ENCODE assay signal across 8 cellular contexts in genomic region chr9:132162764-132163456, GRCh38. TPM values are rescaled to one million over a fixed set of nuclear protein-coding genes. Genes with fewer than 3 reads are reported as not detected.
DNase-seq lines count a peak whose midpoint lies in the region; ATAC-seq, FAIRE-seq and TF ChIP-seq lines count a peak whose summit lies in the region.

No MANE protein-coding gene starts in this region.

- H3K4me3 ChIP-seq in A549 (peak overlapping the region; percentile 95), HUES6 (ENCODE audit: low read depth, low read length) (peak overlapping the region; percentile 71), mesendoderm (ENCODE audit: low read length) (no peak overlapping the region)

- CTCF ChIA-PET in A549 (lab: Yijun Ruan, JAX) = interaction anchor here (0.6 to 11.1 kb wide), 7 partner anchors 9 to 1253 kb away, joined by 3 to 197 read pairs (median 3); no protein-coding TSS in a partner anchor

- H3K56ac ChIP-seq in mesendoderm (ENCODE audit: low read length) = no peak overlapping the region

- H3K27me3 ChIP-seq in HUES6 (ENCODE audit: control insufficient read depth, insufficient read depth, low read length) (peaks cover 96% of the 10 kb centered on the region), mesendoderm (ENCODE audit: insufficient read depth, low read length, poor library complexity) (peaks cover 45% of the 10 kb centered on the region)

- no peak overlapping the region for H2BK15ac ChIP-seq in mesendoderm (replicated peaks; ENCODE audit: low read depth)

- TF ChIP-seq RAD21 in A549 (conservative IDR thresholded peaks at IDR 0.05 in 1 of 2, IDR thresholded peaks at IDR 0.05 in 1 of 2) = no peak

- WGBS in A549 (ENCODE audit: missing lambda C conversion rate) = 1% methylated on average over 17 of the region's 74 CpGs
- no CpG with 5 or more reads among the region's 74 CpGs for WGBS in mesendoderm (ENCODE audit: extremely low coverage, insufficient coverage, low lambda C conversion rate)

- H3K36me3 Mint-ChIP-seq in central memory CD8-positive, alpha-beta T cell (ENCODE audit: insufficient read depth) = peaks cover 6% of the 10 kb centered on the region

- no peak overlapping the region for H3K23ac ChIP-seq in mesendoderm (ENCODE audit: low read length)

- H3K4me2 ChIP-seq in A549 (peak overlapping the region; percentile 99), mesendoderm (ENCODE audit: low read length) (peak overlapping the region; percentile 13)

- H2BK5ac ChIP-seq in mesendoderm (ENCODE audit: low read length) = no peak overlapping the region

- POLR2A ChIA-PET in A549 (lab: Yijun Ruan, JAX) = no interaction called here

- H3K36me3 ChIP-seq in HUES6 (ENCODE audit: control insufficient read depth, insufficient read depth, low read length) = no peaks in the 10 kb centered on the region
- no peaks in the 10 kb centered on the region for H3K36me3 ChIP-seq in mesendoderm (ENCODE audit: control insufficient read depth, insufficient read depth, low read length)

- TF ChIP-seq EP300 in A549 (IDR thresholded peaks at IDR 0.05) = no peak

- peaks cover 55% of the 10 kb centered on the region for H3K27me3 Mint-ChIP-seq in central memory CD8-positive, alpha-beta T cell

- H3K4me3 Mint-ChIP-seq in central memory CD8-positive, alpha-beta T cell = peak overlapping the region; percentile 83

- no peak overlapping the region for H3K9ac ChIP-seq in HUES6 (ENCODE audit: low read length)
- H3K9ac ChIP-seq in mesendoderm (ENCODE audit: low read length) = no peak overlapping the region

- H3K27ac Mint-ChIP-seq in central memory CD8-positive, alpha-beta T cell (ENCODE audit: low read depth) = peak overlapping the region; percentile 85

- no peak for DNase-seq in A549 (ENCODE audit: low read depth in 1 of 2, low spot score in 1 of 2)
- DNase-seq in central memory CD8-positive, alpha-beta T cell (ENCODE audit: low spot score in 2 of 2) = no peak
- DNase-seq in mesendoderm = no peak
- no peak for DNase-seq in GM12891 (ENCODE audit: insufficient read length, low spot score)
- no peak for DNase-seq in activated gamma-delta T cell treated with Interleukin-2 at 50 U/mL for 16 hours

- no peak overlapping the region for H4K5ac ChIP-seq in mesendoderm (ENCODE audit: low read length)

- ATAC-seq in A549 = peak in 1 of 2 experiments; percentile 17; a peak in 3 of 6 replicates
- ATAC-seq in central memory CD8-positive, alpha-beta T cell (replicated peaks; ENCODE audit: extremely low read depth, poor library complexity, severe bottlenecking) = no peak
- ATAC-seq in HG02870 (IDR thresholded peaks at IDR 0.05; ENCODE audit: unreplicated experiment) = no peak
- no peak for ATAC-seq in GM21576 (IDR thresholded peaks at IDR 0.05; ENCODE audit: unreplicated experiment)

- H3K27ac ChIP-seq in A549 (peak overlapping the region; percentile 13 to 89; a peak in 4 of 6 replicates), HUES6 (ENCODE audit: low read depth, low read length) (no peak overlapping the region), mesendoderm (ENCODE audit: low read depth, low read length) (no peak overlapping the region)

- peaks cover 24% of the 10 kb centered on the region for H3K4me1 ChIP-seq in A549
- H3K4me1 ChIP-seq in HUES6 (ENCODE audit: control insufficient read depth, insufficient read depth, low read length) = peaks cover 10% of the 10 kb centered on the region
- no peaks in the 10 kb centered on the region for H3K4me1 ChIP-seq in mesendoderm (ENCODE audit: control insufficient read depth, low read depth, low read length)

- H4K8ac ChIP-seq in mesendoderm (ENCODE audit: low read depth, low read length) = no peak overlapping the region

- TF ChIP-seq CTCF in A549 (IDR thresholded peaks at IDR 0.05) = no peak

- H3K9me3 ChIP-seq in A549 (no peaks in the 10 kb centered on the region), HUES6 (ENCODE audit: control insufficient read depth, insufficient read depth, low read depth, low read length) (no peaks in the 10 kb centered on the region)

- H3K4ac ChIP-seq in mesendoderm (ENCODE audit: low read depth, low read length) = no peak overlapping the region

- no peak overlapping the region for H2BK120ac ChIP-seq in mesendoderm (ENCODE audit: low read depth, low read length)

- no peak overlapping the region for H2AK5ac ChIP-seq in mesendoderm (ENCODE audit: low read length)

- H3K79me1 ChIP-seq in mesendoderm (ENCODE audit: low read length) = no peaks in the 10 kb centered on the region

- peaks cover 20% of the 10 kb centered on the region for H3K4me1 Mint-ChIP-seq in central memory CD8-positive, alpha-beta T cell

- FAIRE-seq in A549 (lab: Jason Lieb, UNC) (no peak), GM12891 (lab: Jason Lieb, UNC) (no peak)

- no peaks in the 10 kb centered on the region for H3K9me3 Mint-ChIP-seq in central memory CD8-positive, alpha-beta T cell

- H3K18ac ChIP-seq in mesendoderm (ENCODE audit: low read length) = no peak overlapping the region

- H3K79me2 ChIP-seq in mesendoderm (ENCODE audit: control insufficient read depth, insufficient read depth, low read length) = no peaks in the 10 kb centered on the region

- no peak for TF ChIP-seq POLR2A in A549 (IDR thresholded peaks at IDR 0.05; ENCODE audit: low read length)
- no peak for TF ChIP-seq POLR2A in GM12891 (IDR thresholded peaks at IDR 0.05; ENCODE audit: low read depth, low read length)

TF ChIP-seq in A549, 52 proteins besides CTCF, POLR2A, EP300 and RAD21:
- TF ChIP-seq TP53 (CRISPR knock-in tag; IDR thresholded peaks at IDR 0.05) = no peak
- 0 out of 2 replicates have a peak, but pooled peaks have one; percentile 26 for TF ChIP-seq RNF2 (IDR thresholded peaks at IDR 0.05; ENCODE audit: borderline replicate concordance, low read depth)
TF ChIP-seq in A549: peak in this region for 1.

TF ChIP-seq in GM12891, 5 proteins besides CTCF, POLR2A, EP300 and RAD21:
- no peak for TF ChIP-seq POU2F2 (IDR thresholded peaks at IDR 0.05; ENCODE audit: low read depth, low read length)
- TF ChIP-seq SPI1 (IDR thresholded peaks at IDR 0.05; ENCODE audit: low read depth, low read length) = no peak
- no peak for TF ChIP-seq TAF1 (IDR thresholded peaks at IDR 0.05; ENCODE audit: low read depth, low read length)
- TF ChIP-seq POLR2AphosphoS5 (IDR thresholded peaks at IDR 0.05; ENCODE audit: low read depth, low read length) = no peak
TF ChIP-seq in GM12891: peak in this region for 0.

RNA-seq across cellular contexts. Expression of gene NTNG2, which starts 1.1 kb away (rescaled TPM):
- 1.0 and 1.4 TPM in 2 replicates for polyA plus RNA-seq in A549 (2011; rRNA removed)
- 0.50 and 1.6 TPM in 2 replicates for polyA plus RNA-seq in A549 (2012; cell fraction: cytosol; rRNA removed)
- polyA plus RNA-seq in A549 (2012; cell fraction: nucleus; rRNA removed) = 1.8 and 4.2 TPM in 2 replicates
- polyA plus RNA-seq in A549 (2017; fragmentation: RNase III; extraction: RNeasy Plus Mini Kit Qiagen cat#74134 plus additional on column Dnase treatment) = 0.46 to 1.1 TPM (median 0.52 TPM) in 3 replicates
- polyA minus RNA-seq in A549 (2011; rRNA and poly(A)+ RNA removed) = 0.87 and 1.4 TPM in 2 replicates
- 0.03 TPM for polyA plus RNA-seq in mesendoderm (2013, experiment 1 of 2)
- 0.11 TPM for polyA plus RNA-seq in mesendoderm (2013, experiment 2 of 2)
- polyA plus RNA-seq in GM12891 (2012; ENCODE audit: low read depth, missing spikeins) = 0.21 TPM

Comparison
In these comparisons a context has a peak if more than half of its experiments do, and no peak if none do; other contexts are left out.
1. H3K27ac ChIP-seq: peak in A549 (2 of 2); none in HUES6 (single experiment) and mesendoderm (single experiment).